ENCODE assay signal across 16 cellular contexts in genomic region chr10:9427208-9427607, GRCh38.
A peak's percentile ranks its signal among the peaks of the same experiment; 100 is the strongest.
DNase-seq lines count a peak whose midpoint lies in the region; TF ChIP-seq lines count a peak whose summit lies in the region.
"Had no signal": no experiment of that assay in that cellular context is flagged by ENCODE, and none has a peak within 500 bp of the region (broad histone marks: within the 10 kb centered on the region; RNA-seq: fewer than 3 reads in every experiment).

No MANE protein-coding gene starts in this region.

- H3K79me2 ChIP-seq in OCI-LY7 (ENCODE audit: insufficient read depth, low read depth, low read length) (no peaks in the 10 kb centered on the region), hepatocyte (no peaks in the 10 kb centered on the region), mammary epithelial cell (ENCODE audit: insufficient read depth, low read length) (no peaks in the 10 kb centered on the region)

- H3K27me3 ChIP-seq in hepatocyte (no peaks in the 10 kb centered on the region), mammary epithelial cell (ENCODE audit: insufficient read depth, low read length) (no peaks in the 10 kb centered on the region)

- CTCF ChIA-PET in OCI-LY7 (lab: Charles Lee; ENCODE audit: unreplicated experiment) (no interaction called here), mammary epithelial cell (lab: Charles Lee; ENCODE audit: low non-redundant PET) (no interaction called here)

- no peak overlapping the region for H3K4me3 Mint-ChIP-seq in chondrocyte (ENCODE audit: unreplicated experiment)

- peak; percentile 54 for TF ChIP-seq CTCF in OCI-LY7 (conservative IDR thresholded peaks at IDR 0.05; ENCODE audit: low read length)
- peak; percentile 67 for TF ChIP-seq CTCF in chondrocyte (IDR thresholded peaks at IDR 0.05)
- peak; percentile 38 for TF ChIP-seq CTCF in hepatocyte (IDR thresholded peaks at IDR 0.05; ENCODE audit: poor library complexity)
- no peak for TF ChIP-seq CTCF in mammary epithelial cell (conservative IDR thresholded peaks at IDR 0.05 in 1 of 2, IDR thresholded peaks at IDR 0.05 in 1 of 2; ENCODE audit: extremely low read depth in 1 of 2, insufficient read depth in 1 of 2, low read depth in 1 of 2, low read length in 2 of 2)

- H3K4me2 ChIP-seq in OCI-LY7 (ENCODE audit: low read length) (no peak overlapping the region), hepatocyte (no peak overlapping the region), mammary epithelial cell (ENCODE audit: insufficient read depth, low read depth, low read length) (no peak overlapping the region)

- no peak overlapping the region for H3K9ac ChIP-seq in mammary epithelial cell (ENCODE audit: insufficient read depth, low read length)

- H3K27ac Mint-ChIP-seq in chondrocyte (ENCODE audit: unreplicated experiment), result no peak overlapping the region

- H2AFZ ChIP-seq in OCI-LY7 (ENCODE audit: low read length) (no peak overlapping the region), hepatocyte (no peak overlapping the region), mammary epithelial cell (ENCODE audit: low read depth, low read length) (no peak overlapping the region)

- no peaks in the 10 kb centered on the region for H4K20me1 ChIP-seq in OCI-LY7 (ENCODE audit: insufficient read depth, low read length)
- H4K20me1 ChIP-seq in hepatocyte (ENCODE audit: insufficient read depth, poor library complexity, severe bottlenecking), result no peaks in the 10 kb centered on the region
- no peaks in the 10 kb centered on the region for H4K20me1 ChIP-seq in mammary epithelial cell (ENCODE audit: insufficient read depth, low read length)

- H3K36me3 ChIP-seq in OCI-LY7 (ENCODE audit: insufficient read depth, low read length), result no peaks in the 10 kb centered on the region
- no peaks in the 10 kb centered on the region for H3K36me3 ChIP-seq in hepatocyte (replicated peaks; ENCODE audit: insufficient read depth, low read depth)
- H3K36me3 ChIP-seq in mammary epithelial cell (ENCODE audit: insufficient read depth, low read length), result no peaks in the 10 kb centered on the region

- no peak overlapping the region for H3K27ac ChIP-seq in OCI-LY7 (ENCODE audit: low read depth, low read length, poor library complexity, severe bottlenecking)
- H3K27ac ChIP-seq in hepatocyte, result no peak overlapping the region
- H3K27ac ChIP-seq in mammary epithelial cell (ENCODE audit: insufficient read depth, low read depth, low read length), result no peak overlapping the region

- DNase-seq in OCI-LY7 (ENCODE audit: low spot score), result no peak
- DNase-seq in chondrocyte (ENCODE audit: low spot score), result no peak
- no peak for DNase-seq in hepatocyte (ENCODE audit: low spot score)
- no peak for DNase-seq in stimulated activated CD4-positive, alpha-beta T cell treated with anti-CD3 and anti-CD28 coated beads, Interleukin-4, amount 100 ng/mL, for 4 hours
- DNase-seq in COLO829 (ENCODE audit: low spot score), result no peak
- no peak for DNase-seq in NCI-H1092 treated with DMSO at 0.1 percent for 48 hours (lab: John Stamatoyannopoulos, UW)
- DNase-seq in mammary epithelial cell, result no peak
- DNase-seq: COR-L47; NCI-H1105 treated with DMSO at 0.1 percent for 48 hours; NCI-H1694; NCI-H2081 treated with DMSO at 0.1 percent for 48 hours; NCI-H446 treated with DMSO at 0.1 percent for 48 hours; NCI-H69; NK-92 treated with Interleukin-12 subunit alpha and Interleukin-12 subunit beta, amount 100 ng/mL, for 24 hours; SIG-M5 had no signal

- H3K9me3 ChIP-seq in OCI-LY7 (ENCODE audit: low read length) (peaks cover 5% of the 10 kb centered on the region; the same call in 1 of the 2 replicates), hepatocyte (ENCODE audit: low read depth) (no peaks in the 10 kb centered on the region), mammary epithelial cell (replicated peaks; ENCODE audit: insufficient read depth, low read length) (peaks cover 16% of the 10 kb centered on the region)

- H3K9me3 Mint-ChIP-seq in chondrocyte (ENCODE audit: low read depth), result peaks cover 15% of the 10 kb centered on the region

- H3K4me1 Mint-ChIP-seq in chondrocyte (ENCODE audit: low read depth), result no peaks in the 10 kb centered on the region

- in situ Hi-C loops in mammary epithelial cell (cut with MboI; ENCODE audit: low sequenced_read_pairs in 2 of 2), result no loop called here

- no peaks in the 10 kb centered on the region for H3K9me2 ChIP-seq in OCI-LY7 (ENCODE audit: insufficient read depth, low read length)
- no peaks in the 10 kb centered on the region for H3K9me2 ChIP-seq in hepatocyte (replicated peaks; ENCODE audit: insufficient read depth)

- BruUV-seq in OCI-LY7 (replicated peaks; lab: Mats Ljungman, UMichigan) (no TSS peak), mammary epithelial cell (replicated peaks; lab: Mats Ljungman, UMichigan) (no TSS peak)

- H3K4me1 ChIP-seq in OCI-LY7 (ENCODE audit: insufficient read depth, low read length, poor library complexity, severe bottlenecking) (no peaks in the 10 kb centered on the region), hepatocyte (ENCODE audit: insufficient read depth) (no peaks in the 10 kb centered on the region), mammary epithelial cell (ENCODE audit: insufficient read depth, low read length) (no peaks in the 10 kb centered on the region)

- intact Hi-C loops in OCI-LY7 (cut with micrococcal nuclease; ENCODE audit: unreplicated experiment), result no loop called here
- intact Hi-C loops in mammary epithelial cell (cut with micrococcal nuclease), result no loop called here

- H3K4me3 ChIP-seq in OCI-LY7 (ENCODE audit: low read depth, low read length, poor library complexity, severe bottlenecking) (no peak overlapping the region), hepatocyte (no peak overlapping the region), mammary epithelial cell (replicated peaks in 1 of 3; ENCODE audit: insufficient read depth in 1 of 3, low read depth in 2 of 3, low read length in 3 of 3) (no peak overlapping the region)
- H3K4me3 ChIP-seq: K562 had no signal

- POLR2A ChIA-PET in OCI-LY7 (lab: Charles Lee), result no interaction called here

- no peaks in the 10 kb centered on the region for H3K36me3 Mint-ChIP-seq in chondrocyte (ENCODE audit: low read depth)

- H3K27me3 Mint-ChIP-seq in chondrocyte (ENCODE audit: low read depth), result no peaks in the 10 kb centered on the region

- dilution Hi-C loops in mammary epithelial cell (cut with HindIII; ENCODE audit: low sequenced_read_pairs), result no loop called here

Comparison
In these comparisons a context has a peak if more than half of its experiments do, and no peak if none do; other contexts are left out.
1. CTCF ChIP-seq: peak in OCI-LY7 (single experiment), chondrocyte (single experiment) and hepatocyte (single experiment); none in mammary epithelial cell (0 of 2).